In the genomic region with DNA sequence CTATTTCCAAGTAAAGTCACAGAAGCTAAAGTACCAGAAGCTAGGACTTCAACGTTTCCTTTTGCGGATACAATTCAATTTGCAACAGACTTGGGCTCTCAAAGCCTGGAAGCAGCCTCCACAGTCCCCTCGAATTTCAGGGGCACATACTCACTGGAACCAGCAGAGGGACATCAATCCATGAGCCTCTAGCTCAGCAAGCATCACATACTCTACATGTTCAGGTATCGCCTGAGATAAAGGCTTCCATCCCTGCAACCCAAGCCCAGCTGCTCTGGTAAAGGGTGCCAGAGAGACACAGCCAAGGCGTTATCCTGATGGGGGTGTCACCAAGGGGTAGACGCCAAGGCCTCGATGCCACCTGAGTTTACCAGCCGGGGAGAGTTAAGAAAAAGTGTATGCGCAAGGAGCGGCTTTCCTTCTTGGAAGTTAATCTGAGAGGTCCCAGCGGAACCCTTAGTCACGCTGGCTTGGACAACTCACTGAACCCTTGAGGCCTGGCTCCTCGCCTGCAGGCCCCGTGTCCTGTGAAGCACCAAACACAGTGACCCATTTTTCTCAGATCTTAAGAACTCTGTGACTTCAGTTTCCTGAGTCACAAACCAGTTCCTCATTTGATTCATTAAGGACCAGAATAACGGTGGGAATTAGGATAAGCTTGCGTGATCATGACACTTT, we compare ENCODE assay signal across 1 cellular context.
TF ChIP-seq lines count a peak whose summit lies in the region.

No MANE protein-coding gene starts in this region.

TF ChIP-seq in H1, 55 proteins besides CTCF, POLR2A, EP300 and RAD21:
- TF ChIP-seq, protein P1, sequence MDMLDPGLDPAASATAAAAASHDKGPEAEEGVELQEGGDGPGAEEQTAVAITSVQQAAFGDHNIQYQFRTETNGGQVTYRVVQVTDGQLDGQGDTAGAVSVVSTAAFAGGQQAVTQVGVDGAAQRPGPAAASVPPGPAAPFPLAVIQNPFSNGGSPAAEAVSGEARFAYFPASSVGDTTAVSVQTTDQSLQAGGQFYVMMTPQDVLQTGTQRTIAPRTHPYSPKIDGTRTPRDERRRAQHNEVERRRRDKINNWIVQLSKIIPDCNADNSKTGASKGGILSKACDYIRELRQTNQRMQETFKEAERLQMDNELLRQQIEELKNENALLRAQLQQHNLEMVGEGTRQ (IDR thresholded peaks at IDR 0.05; ENCODE audit: low read length), result no peak
- TF ChIP-seq NRF1 (IDR thresholded peaks at IDR 0.05; ENCODE audit: low read depth, low read length), result no peak
